Comparison of ENCODE assay signal across 9 cellular contexts in the genomic region with DNA sequence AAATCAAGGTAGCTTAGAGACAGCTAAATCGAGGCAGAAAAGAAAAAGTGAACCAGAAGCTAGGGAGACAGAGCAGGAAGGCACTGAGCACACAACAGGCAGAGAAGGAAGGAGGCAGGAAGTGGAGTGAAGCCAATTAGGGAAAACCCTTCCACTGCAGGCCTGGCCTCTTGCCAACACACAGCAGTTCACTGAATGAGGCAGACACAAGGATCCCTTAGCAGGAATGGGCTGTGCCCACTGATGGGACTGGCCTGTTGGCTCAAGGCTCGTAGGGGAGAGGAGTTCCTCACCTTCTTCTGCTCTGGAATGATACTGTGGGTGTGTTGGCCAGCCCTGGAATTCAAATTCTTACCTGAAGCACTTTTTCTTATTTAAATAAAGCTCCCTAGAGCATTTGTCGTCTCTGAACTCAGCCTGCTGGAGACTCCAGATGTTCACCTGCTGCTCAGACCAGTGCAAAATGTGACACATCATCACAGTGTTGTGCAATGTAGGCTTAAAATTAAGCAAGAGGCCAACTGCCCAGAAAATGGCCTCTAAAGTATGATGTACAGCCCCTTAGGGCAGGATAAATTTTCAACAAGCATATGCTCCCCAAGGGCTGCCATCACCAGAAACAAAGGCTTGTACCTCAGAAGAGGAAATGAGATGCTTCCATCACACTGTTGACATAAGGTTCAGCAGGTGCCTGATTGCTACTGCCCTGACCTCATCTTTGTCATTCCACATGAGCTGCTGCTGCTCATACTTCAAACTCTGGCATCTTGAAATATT.
A peak's percentile ranks its signal among the peaks of the same experiment; 100 is the strongest.
DNase-seq lines count a peak whose midpoint lies in the region; ATAC-seq and TF ChIP-seq lines count a peak whose summit lies in the region.
"Had no signal": no experiment of that assay in that cellular context is flagged by ENCODE, and none has a peak within 500 bp of the region (broad histone marks: within the 10 kb centered on the region; RNA-seq: fewer than 3 reads in every experiment).

No MANE protein-coding gene starts in this region.

- H3K4me2 ChIP-seq in neural progenitor cell: no peak overlapping the region

- no peak for ATAC-seq in activated T-cell treated with anti-CD3 and anti-CD28 coated beads, Interleukin-2, amount 50 U/mL, for 72 hours (replicated peaks in 1 of 2)
- ATAC-seq in GM21619 (IDR thresholded peaks at IDR 0.05; ENCODE audit: unreplicated experiment) (no peak), GM21423 (IDR thresholded peaks at IDR 0.05; ENCODE audit: unreplicated experiment) (no peak), HG03095 (IDR thresholded peaks at IDR 0.05; ENCODE audit: unreplicated experiment) (no peak)

- H3K79me2 ChIP-seq in neural progenitor cell (ENCODE audit: low read depth): no peaks in the 10 kb centered on the region

- no peak overlapping the region for H3K9ac ChIP-seq in neural progenitor cell

- peaks cover 7% of the 10 kb centered on the region for H3K27me3 Mint-ChIP-seq in neural progenitor cell (ENCODE audit: insufficient read depth, low read depth)
- H3K27me3 Mint-ChIP-seq in activated T-cell treated with anti-CD3 and anti-CD28 coated beads, Interleukin-2, amount 50 U/mL, for 72 hours (ENCODE audit: low read depth): no peaks in the 10 kb centered on the region

- H2AFZ ChIP-seq in neural progenitor cell (replicated peaks): peak overlapping the region; percentile 57

- no peak overlapping the region for H3K4me3 ChIP-seq in cardiac fibroblast (replicated peaks in 1 of 2; ENCODE audit: low read depth in 2 of 2, low read length in 2 of 2)
- H3K4me3 ChIP-seq in neural progenitor cell: no peak overlapping the region

- no peaks in the 10 kb centered on the region for H3K36me3 ChIP-seq in neural progenitor cell

- no peak overlapping the region for H3K27ac ChIP-seq in neural progenitor cell

- peaks cover 14% of the 10 kb centered on the region for H3K9me3 Mint-ChIP-seq in neural progenitor cell
- H3K9me3 Mint-ChIP-seq in activated T-cell treated with anti-CD3 and anti-CD28 coated beads, Interleukin-2, amount 50 U/mL, for 72 hours: no peaks in the 10 kb centered on the region
- H3K9me3 Mint-ChIP-seq: T-helper 1 cell treated with Interleukin-12 subunit alpha and Interleukin-12 subunit beta and Interleukin-4 antibody, amounts not matched to agents 30 μg/mL and 1 μg/mL, for 36 hours had no signal

- peak; percentile 32 for DNase-seq in GM04503 (ENCODE audit: low read depth)
- peak; percentile 11 for DNase-seq in NCI-H187 treated with DMSO at 0.1 percent for 48 hours (lab: John Stamatoyannopoulos, UW)
- DNase-seq in cardiac fibroblast (ENCODE audit: low read depth in 2 of 2): peak; percentile 33 to 49
- DNase-seq in neural progenitor cell (ENCODE audit: low spot score): no peak
- no peak for DNase-seq in activated T-cell treated with anti-CD3 and anti-CD28 coated beads, Interleukin-2, amount 50 U/mL, for 72 hours

- no peaks in the 10 kb centered on the region for H3K4me1 ChIP-seq in neural progenitor cell

- H4K20me1 ChIP-seq in neural progenitor cell (ENCODE audit: low read depth): no peaks in the 10 kb centered on the region

- TF ChIP-seq CTCF in cardiac fibroblast (IDR thresholded peaks at IDR 0.05; ENCODE audit: low read depth, low read length) (no peak), neural progenitor cell (IDR thresholded peaks at IDR 0.05) (no peak)

- H3K4me1 Mint-ChIP-seq in neural progenitor cell: peaks cover 5% of the 10 kb centered on the region
- no peaks in the 10 kb centered on the region for H3K4me1 Mint-ChIP-seq in activated T-cell treated with anti-CD3 and anti-CD28 coated beads, Interleukin-2, amount 50 U/mL, for 72 hours (ENCODE audit: low read depth)

- no peaks in the 10 kb centered on the region for H3K9me3 ChIP-seq in neural progenitor cell (ENCODE audit: low read depth)

- H3K36me3 Mint-ChIP-seq in neural progenitor cell: no peaks in the 10 kb centered on the region
- H3K36me3 Mint-ChIP-seq in activated T-cell treated with anti-CD3 and anti-CD28 coated beads, Interleukin-2, amount 50 U/mL, for 72 hours (ENCODE audit: insufficient read depth in 2 of 2): no peaks in the 10 kb centered on the region

- no peak overlapping the region for H3K4me3 Mint-ChIP-seq in neural progenitor cell
- no peak overlapping the region for H3K4me3 Mint-ChIP-seq in activated T-cell treated with anti-CD3 and anti-CD28 coated beads, Interleukin-2, amount 50 U/mL, for 72 hours
- H3K4me3 Mint-ChIP-seq: T-helper 1 cell treated with Interleukin-12 subunit alpha and Interleukin-12 subunit beta and Interleukin-4 antibody, amounts not matched to agents 30 μg/mL and 1 μg/mL, for 36 hours had no signal

- H3K27ac Mint-ChIP-seq in neural progenitor cell: no peak overlapping the region
- H3K27ac Mint-ChIP-seq in activated T-cell treated with anti-CD3 and anti-CD28 coated beads, Interleukin-2, amount 50 U/mL, for 72 hours: no peak overlapping the region
- H3K27ac Mint-ChIP-seq: T-helper 1 cell treated with Interleukin-12 subunit alpha and Interleukin-12 subunit beta and Interleukin-4 antibody, amounts not matched to agents 30 μg/mL and 1 μg/mL, for 36 hours had no signal

- H3K27me3 ChIP-seq in neural progenitor cell: no peaks in the 10 kb centered on the region

- no peaks in the 10 kb centered on the region for H3F3A ChIP-seq in neural progenitor cell (ENCODE audit: low read depth)

Comparison
In these comparisons a context has a peak if more than half of its experiments do, and no peak if none do; other contexts are left out.
1. DNase-seq: peak in GM04503 (single experiment), NCI-H187 treated with DMSO at 0.1 percent for 48 hours (single experiment) and cardiac fibroblast (2 of 2); none in neural progenitor cell (single experiment) and activated T-cell treated with anti-CD3 and anti-CD28 coated beads, Interleukin-2, amount 50 U/mL, for 72 hours (0 of 2).